Comparison of ENCODE assay signal across 8 cellular contexts in genomic region chr12:93441617-93442410, GRCh38. TPM values are rescaled to one million over a fixed set of nuclear protein-coding genes. Genes with fewer than 3 reads are reported as not detected.
DNase-seq lines count a peak whose midpoint lies in the region; ATAC-seq and TF ChIP-seq lines count a peak whose summit lies in the region.

Gene UBE2N, minus strand, starts transcription at chr12:93441947. Its CDS starts 63 bp downstream, at chr12:93441884.

- intact Hi-C loops in lower lobe of right lung (cut with DNase I) = no loop called here

- no peaks in the 10 kb centered on the region for H3K9me3 ChIP-seq in ectodermal cell (ENCODE audit: control insufficient read depth, low read length)
- H3K9me3 ChIP-seq in lower lobe of right lung = no peaks in the 10 kb centered on the region

- WGBS in ectodermal cell, 2 experiments = 0% methylated on average over 105 of the region's 105 CpGs

- DNase-seq in CMK (ENCODE audit: low read depth) (peak; percentile 79), HS-5 (ENCODE audit: low read depth) (peak; percentile 73), NK-92 (lab: John Stamatoyannopoulos, UW; ENCODE audit: unreplicated experiment) (peak; percentile 86), lower lobe of right lung (peak; percentile 98)
- peak; percentile 86 to 95 for DNase-seq in activated CD8-positive, alpha-beta memory T cell treated with anti-CD3 and anti-CD28 coated beads for 1 hour (ENCODE audit: extremely low read depth in 1 of 2, low read depth in 1 of 2)
- peak; percentile 81 to 96 (median 90) for DNase-seq in stimulated activated CD4-positive, alpha-beta T cell treated with anti-CD3 and anti-CD28 coated beads, TNF-alpha, amount 100 ng/mL, for 1 hour (ENCODE audit: low read depth in 3 of 3, low spot score in 1 of 3)

- H3K27ac ChIP-seq in ectodermal cell (ENCODE audit: insufficient read depth, low read depth, low read length, poor library complexity, severe bottlenecking) (peak within 1 kb of the TSS; percentile 84), lower lobe of right lung (peak within 1 kb of the TSS; percentile 95)

- H3K4me3 ChIP-seq in ectodermal cell (ENCODE audit: insufficient read depth, low read depth, low read length) (peak within 1 kb of the TSS; percentile 90), lower lobe of right lung (peak within 1 kb of the TSS; percentile 90)

- ATAC-seq in GM19468 (IDR thresholded peaks at IDR 0.05; ENCODE audit: extremely low read depth, unreplicated experiment) (peak; percentile 94), lower lobe of right lung (peak; percentile 96 to 98)

- no peaks in the 10 kb centered on the region for H3K27me3 ChIP-seq in ectodermal cell (ENCODE audit: control insufficient read depth, insufficient read depth, low read length, poor library complexity, severe bottlenecking)
- no peaks in the 10 kb centered on the region for H3K27me3 ChIP-seq in lower lobe of right lung (ENCODE audit: low read depth)

- no peak for TF ChIP-seq CTCF in lower lobe of right lung (IDR thresholded peaks at IDR 0.05)

- H3K4me1 ChIP-seq in ectodermal cell (ENCODE audit: control insufficient read depth, insufficient read depth, low read length) (peaks cover 25% of the 10 kb centered on the region), lower lobe of right lung (peaks cover 42% of the 10 kb centered on the region)

- H3K36me3 ChIP-seq in ectodermal cell (ENCODE audit: control insufficient read depth, insufficient read depth, low read length) = no peaks in the 10 kb centered on the region
- no peaks in the 10 kb centered on the region for H3K36me3 ChIP-seq in lower lobe of right lung

RNA-seq across cellular contexts. Expression of gene UBE2N, which starts in this region (rescaled TPM):
- 180 TPM for polyA plus RNA-seq in ectodermal cell (2013, experiment 1 of 4)
- polyA plus RNA-seq in ectodermal cell (2013, experiment 2 of 4) = 174 TPM
- 149 TPM for polyA plus RNA-seq in ectodermal cell (2013, experiment 3 of 4)
- 151 TPM for polyA plus RNA-seq in ectodermal cell (2013, experiment 4 of 4)
- total RNA-seq in lower lobe of right lung = 65.7 TPM

Comparison
In these comparisons a context has a peak if more than half of its experiments do, and no peak if none do; other contexts are left out.
1. Peak in every context shown above with its lines: DNase-seq, ATAC-seq, H3K4me3 ChIP-seq and H3K27ac ChIP-seq.